ENCODE assay signal across 8 cellular contexts in genomic region chr21:34615487-34615814, GRCh38. TPM values are rescaled to one million over a fixed set of nuclear protein-coding genes. Genes with fewer than 3 reads are reported as not detected.
A peak's percentile ranks its signal among the peaks of the same experiment; 100 is the strongest.
DNase-seq lines count a peak whose midpoint lies in the region; ATAC-seq and TF ChIP-seq lines count a peak whose summit lies in the region.

No MANE protein-coding gene starts in this region.

- peaks cover 0 to 21% (median 11%) of the 10 kb centered on the region in 11 experiments; a peak in 9 of 22 replicates for H4K20me1 ChIP-seq in BLaER1 treated with 17β-estradiol and CSF1 and Interleukin-3, amounts not matched to agents 10 nM and 100 nM

- H3K36me3 ChIP-seq in BLaER1 treated with 17β-estradiol and CSF1 and Interleukin-3, amounts not matched to agents 10 nM and 100 nM: no peaks in the 10 kb centered on the region
- no peaks in the 10 kb centered on the region for H3K36me3 ChIP-seq in muscle layer of colon (ENCODE audit: insufficient read depth, low read length)

- peak overlapping the region; percentile 82 to 97 (median 86); a peak in 17 of 22 replicates for H3K9ac ChIP-seq in BLaER1 treated with 17β-estradiol and CSF1 and Interleukin-3, amounts not matched to agents 10 nM and 100 nM
- peak overlapping the region; percentile 85 for H3K9ac ChIP-seq in muscle layer of colon (ENCODE audit: low read length)

- H3K27me3 Mint-ChIP-seq in brain: peaks cover 25% of the 10 kb centered on the region

- ATAC-seq in HG02943 (IDR thresholded peaks at IDR 0.05; ENCODE audit: low read depth, unreplicated experiment): peak; percentile 8
- ATAC-seq in HG03039 (IDR thresholded peaks at IDR 0.05; ENCODE audit: unreplicated experiment): no peak

- TF ChIP-seq CTCF in brain (conservative IDR thresholded peaks at IDR 0.05): no peak

- H3K4me2 ChIP-seq in BLaER1 treated with 17β-estradiol and CSF1 and Interleukin-3, amounts not matched to agents 10 nM and 100 nM: peak overlapping the region; percentile 62 to 97 (median 95)

- peak overlapping the region; percentile 79 to 99 (median 92) for H3K4me3 ChIP-seq in BLaER1 treated with 17β-estradiol and CSF1 and Interleukin-3, amounts not matched to agents 10 nM and 100 nM
- H3K4me3 ChIP-seq in muscle layer of colon (ENCODE audit: low read depth in 1 of 2, low read length in 2 of 2): peak overlapping the region; percentile 65 to 86

- peak overlapping the region; percentile 94 to 97 (median 95) for H3K4me3 Mint-ChIP-seq in brain

- H3K4me1 Mint-ChIP-seq in brain: peaks cover 39% of the 10 kb centered on the region

- H3K9me3 Mint-ChIP-seq in brain: no peaks in the 10 kb centered on the region

- DNase-seq in NCI-H1105 treated with DMSO at 0.1 percent for 48 hours (lab: John Stamatoyannopoulos, UW) (no peak), nucleus accumbens (lab: John Stamatoyannopoulos, UW) (no peak), D341Med (ENCODE audit: low spot score) (no peak)

- H3K36me3 Mint-ChIP-seq in brain: no peaks in the 10 kb centered on the region

- H3K27ac ChIP-seq in BLaER1 treated with 17β-estradiol and CSF1 and Interleukin-3, amounts not matched to agents 10 nM and 100 nM: peak overlapping the region in 10 of 11 experiments; percentile 68 to 89 (median 85); a peak in 15 of 22 replicates
- peak overlapping the region; percentile 94 for H3K27ac ChIP-seq in muscle layer of colon (ENCODE audit: low read depth, low read length)

- H3K27me3 ChIP-seq in BLaER1 treated with 17β-estradiol and CSF1 and Interleukin-3, amounts not matched to agents 10 nM and 100 nM: peaks cover 11 to 31% (median 25%) of the 10 kb centered on the region in 11 experiments
- H3K27me3 ChIP-seq in muscle layer of colon (ENCODE audit: control insufficient read depth in 1 of 2, insufficient read depth in 2 of 2, low read length in 2 of 2): no peaks in the 10 kb centered on the region

- no peaks in the 10 kb centered on the region for H3K9me3 ChIP-seq in BLaER1 treated with 17β-estradiol and CSF1 and Interleukin-3, amounts not matched to agents 10 nM and 100 nM (replicated peaks in 1 of 11)
- H3K9me3 ChIP-seq in muscle layer of colon (ENCODE audit: low read length): no peaks in the 10 kb centered on the region

- H3K27ac Mint-ChIP-seq in brain: peak overlapping the region; percentile 69 to 97 (median 96)

- H3K4me1 ChIP-seq in BLaER1 treated with 17β-estradiol and CSF1 and Interleukin-3, amounts not matched to agents 10 nM and 100 nM: peaks cover 66 to 83% (median 80%) of the 10 kb centered on the region in 10 experiments
- H3K4me1 ChIP-seq in muscle layer of colon (ENCODE audit: insufficient read depth, low read length): peaks cover 30% of the 10 kb centered on the region

RNA-seq across cellular contexts. Expression of gene RCAN1, which starts 0.5 kb away (rescaled TPM):
- polyA plus RNA-seq in brain (ENCODE audit: insufficient read depth, low read depth, low replicate concordance): 49.9 TPM

RNA-seq across cellular contexts. Expression of gene CLIC6, which starts 53.3 kb away (rescaled TPM):
- 0.14 TPM for polyA plus RNA-seq in brain (ENCODE audit: insufficient read depth, low read depth, low replicate concordance)
